Comparison of ENCODE assay signal across 8 cellular contexts in genomic region chr2:225042800-225043167, GRCh38. TPM values are rescaled to one million over a fixed set of nuclear protein-coding genes. Genes with fewer than 3 reads are reported as not detected.
DNase-seq lines count a peak whose midpoint lies in the region; ATAC-seq and TF ChIP-seq lines count a peak whose summit lies in the region.

No MANE protein-coding gene starts in this region.

- DNase-seq in Peyer's patch (no peak), esophagus muscularis mucosa (ENCODE audit: extremely low spot score) (no peak), retina (peak; percentile 25), erythroblast (lab: John Stamatoyannopoulos, UW) (no peak), GM03348 (ENCODE audit: low spot score) (no peak), NOMO-1 (lab: John Stamatoyannopoulos, UW; ENCODE audit: unreplicated experiment in 2 of 2) (no peak)

- H4K20me1 ChIP-seq in DOHH2 (ENCODE audit: control insufficient read depth, insufficient read depth, low read depth, low read length) = no peaks in the 10 kb centered on the region

- H3K27ac ChIP-seq in DOHH2 (ENCODE audit: low read depth, low read length) (no peak overlapping the region), Peyer's patch (peak overlapping the region in 3 of 4 donors; percentile 54 to 85 (median 72)), esophagus muscularis mucosa (replicated peaks in 1 of 4) (no peak overlapping the region)

- H3F3A ChIP-seq in DOHH2 (ENCODE audit: control insufficient read depth, insufficient read depth) = no peaks in the 10 kb centered on the region

- H3K36me3 ChIP-seq in DOHH2 (ENCODE audit: control insufficient read depth, low read length) (no peaks in the 10 kb centered on the region), Peyer's patch (no peaks in the 10 kb centered on the region), esophagus muscularis mucosa (no peaks in the 10 kb centered on the region)

- peak overlapping the region; percentile 78 for H3K4me3 ChIP-seq in DOHH2 (ENCODE audit: low read length)
- H3K4me3 ChIP-seq in Peyer's patch = peak overlapping the region; percentile 58 to 90 (median 72)
- H3K4me3 ChIP-seq in esophagus muscularis mucosa = peak overlapping the region; percentile 53 to 68 (median 60)

- TF ChIP-seq CTCF in DOHH2 (IDR thresholded peaks at IDR 0.05; ENCODE audit: low read depth, low read length, poor library complexity, severe bottlenecking) (no peak), Peyer's patch (IDR thresholded peaks at IDR 0.05) (no peak), esophagus muscularis mucosa (IDR thresholded peaks at IDR 0.05) (no peak)

- H3K79me2 ChIP-seq in DOHH2 (ENCODE audit: control insufficient read depth, low read length) = no peaks in the 10 kb centered on the region

- H3K27me3 ChIP-seq in DOHH2 (ENCODE audit: control insufficient read depth, low read length) = peaks cover 56% of the 10 kb centered on the region
- H3K27me3 ChIP-seq in Peyer's patch = no peaks in the 10 kb centered on the region
- H3K27me3 ChIP-seq in esophagus muscularis mucosa = peaks cover 0 to 59% (median 6%) of the 10 kb centered on the region in 4 donors

- H3K9me3 ChIP-seq in DOHH2 (ENCODE audit: control insufficient read depth, insufficient read depth, low read length) (no peaks in the 10 kb centered on the region), Peyer's patch (no peaks in the 10 kb centered on the region), esophagus muscularis mucosa (no peaks in the 10 kb centered on the region)

- no peak for ATAC-seq in HG03025 (IDR thresholded peaks at IDR 0.05; ENCODE audit: low FRiP score, unreplicated experiment)

- intact Hi-C loops in esophagus muscularis mucosa (cut with DNase I) = no loop called here

- 25% methylated on average over 7 of the region's 13 CpGs for WGBS in esophagus muscularis mucosa

- H3K9me2 ChIP-seq in DOHH2 (replicated peaks; ENCODE audit: control insufficient read depth, low read length) = no peaks in the 10 kb centered on the region

- TF ChIP-seq POLR2A in Peyer's patch (IDR thresholded peaks at IDR 0.05) (no peak), esophagus muscularis mucosa (IDR thresholded peaks at IDR 0.05; ENCODE audit: low read depth) (no peak), erythroblast (IDR thresholded peaks at IDR 0.05; ENCODE audit: low read length) (no peak)

- no peak for TF ChIP-seq EP300 in esophagus muscularis mucosa (IDR thresholded peaks at IDR 0.05)

- peak overlapping the region; percentile 79 for H3K4me2 ChIP-seq in DOHH2 (ENCODE audit: low read length)

- H3K4me1 ChIP-seq in DOHH2 (ENCODE audit: control insufficient read depth, low read length) = peaks cover 27% of the 10 kb centered on the region
- H3K4me1 ChIP-seq in Peyer's patch = peaks cover 0 to 6% (median 0%) of the 10 kb centered on the region in 4 donors
- H3K4me1 ChIP-seq in esophagus muscularis mucosa = peaks cover 0 to 24% (median 22%) of the 10 kb centered on the region in 4 donors

RNA-seq across cellular contexts. Expression of gene DOCK10, which starts 0.5 kb away (rescaled TPM):
- total RNA-seq in Peyer's patch = 10 to 100 TPM; 14.6 to 97.4 (median 23.5) TPM
- total RNA-seq in esophagus muscularis mucosa = 10 to 100 TPM in 1 of 4 donors, 1 to 10 TPM in 3; 1.9 to 11.6 (median 6.3) TPM

Comparison
In these comparisons a context has a peak if more than half of its experiments do, and no peak if none do; other contexts are left out.
1. H3K27ac ChIP-seq: peak in Peyer's patch (3 of 4); none in DOHH2 (single experiment) and esophagus muscularis mucosa (0 of 4).
2. Peak in every context shown above with its lines, with median percentiles within 50 percentile points of each other: H3K4me3 ChIP-seq.